Comparison of ENCODE assay signal across 18 cellular contexts in the genomic region with DNA sequence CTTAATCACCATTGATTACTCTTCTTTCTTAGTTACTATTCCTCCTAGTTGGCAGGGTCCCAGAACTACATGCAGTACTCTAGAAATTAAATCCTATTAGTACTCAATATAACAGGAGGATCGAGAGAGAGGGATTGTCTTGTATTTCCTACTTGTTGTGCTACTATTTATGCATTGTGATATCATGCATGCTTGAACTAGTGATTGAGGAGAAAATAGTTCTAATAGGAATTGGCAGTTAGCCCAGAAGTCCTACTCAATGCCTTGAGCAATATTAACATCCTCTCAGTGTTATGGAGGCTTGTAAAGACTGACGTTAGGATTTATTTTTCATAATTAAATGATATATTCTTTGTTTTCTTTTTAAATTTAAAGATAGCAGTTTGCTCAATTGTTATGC.
DNase-seq lines count a peak whose midpoint lies in the region; FAIRE-seq and TF ChIP-seq lines count a peak whose summit lies in the region.
"Had no signal": no experiment of that assay in that cellular context is flagged by ENCODE, and none has a peak within 500 bp of the region (broad histone marks: within the 10 kb centered on the region; RNA-seq: fewer than 3 reads in every experiment).

No MANE protein-coding gene starts in this region.

- no peak overlapping the region for H3K4me3 Mint-ChIP-seq in activated CD4-positive, alpha-beta T cell treated with anti-CD3 and anti-CD28 coated beads, Interleukin-2, amount 10 ng/mL, durations not matched to agents 24 days and 14 days
- H3K4me3 Mint-ChIP-seq: activated naive CD4-positive, alpha-beta T cell treated with anti-CD3 and anti-CD28 coated beads, Interleukin-2, amount 10 ng/mL, durations not matched to agents 7 days and 5 days; neural crest cell had no signal

- H3K4me3 ChIP-seq in colonic mucosa = no peak overlapping the region
- H3K4me3 ChIP-seq: dorsolateral prefrontal cortex, heart left ventricle, suprapubic skin had no signal

- DNase-seq in ELR (ENCODE audit: low read depth) (peak; percentile 43), NCI-H2029 treated with DMSO at 0.1 percent for 48 hours (lab: John Stamatoyannopoulos, UW) (peak; percentile 29), amniotic epithelial cell (ENCODE audit: low read depth) (peak; percentile 17), foreskin melanocyte (peak; percentile 65), RCC 7860 (ENCODE audit: low spot score) (no peak), colonic mucosa (no peak), H54 (ENCODE audit: insufficient read length, low spot score) (no peak)
- DNase-seq in activated CD4-positive, alpha-beta T cell treated with anti-CD3 and anti-CD28 coated beads, Interleukin-2, amount 10 ng/mL, durations not matched to agents 24 days and 14 days = no peak
- DNase-seq: activated naive CD4-positive, alpha-beta T cell treated with anti-CD3 and anti-CD28 coated beads, Interleukin-2, amount 10 ng/mL, durations not matched to agents 7 days and 5 days; C1 segment of cervical spinal cord; dorsolateral prefrontal cortex; heart left ventricle; KG1; NCI-H526; SHP77 treated with DMSO at 0.1 percent for 48 hours had no signal

- no peaks in the 10 kb centered on the region for H3K9me3 ChIP-seq in colonic mucosa
- H3K9me3 ChIP-seq: suprapubic skin had no signal

- no peak overlapping the region for H3K9ac ChIP-seq in colonic mucosa (ENCODE audit: low read depth in 2 of 2, low read length in 2 of 2)

- H3K4me1 Mint-ChIP-seq in activated CD4-positive, alpha-beta T cell treated with anti-CD3 and anti-CD28 coated beads, Interleukin-2, amount 10 ng/mL, durations not matched to agents 24 days and 14 days = no peaks in the 10 kb centered on the region
- H3K4me1 Mint-ChIP-seq: activated naive CD4-positive, alpha-beta T cell treated with anti-CD3 and anti-CD28 coated beads, Interleukin-2, amount 10 ng/mL, durations not matched to agents 7 days and 5 days; neural crest cell had no signal

- TF ChIP-seq POLR2A in H54 (IDR thresholded peaks at IDR 0.05; ENCODE audit: low read depth, low read length) = no peak

- intact Hi-C loops in activated CD4-positive, alpha-beta T cell treated with anti-CD3 and anti-CD28 coated beads, Interleukin-2, amount 10 ng/mL, durations not matched to agents 24 days and 14 days (cut with micrococcal nuclease) = no loop called here
- intact Hi-C loops in colonic mucosa (cut with DNase I) = no loop called here

- no peak overlapping the region for H3K27ac ChIP-seq in colonic mucosa
- H3K27ac ChIP-seq: dorsolateral prefrontal cortex, heart left ventricle, suprapubic skin had no signal

- no peaks in the 10 kb centered on the region for H3K27me3 ChIP-seq in colonic mucosa
- H3K27me3 ChIP-seq: dorsolateral prefrontal cortex, heart left ventricle, suprapubic skin had no signal

- peaks cover 6% of the 10 kb centered on the region for H3K9me3 Mint-ChIP-seq in activated CD4-positive, alpha-beta T cell treated with anti-CD3 and anti-CD28 coated beads, Interleukin-2, amount 10 ng/mL, durations not matched to agents 24 days and 14 days
- H3K9me3 Mint-ChIP-seq: activated naive CD4-positive, alpha-beta T cell treated with anti-CD3 and anti-CD28 coated beads, Interleukin-2, amount 10 ng/mL, durations not matched to agents 7 days and 5 days; neural crest cell had no signal

- TF ChIP-seq CTCF in colonic mucosa (IDR thresholded peaks at IDR 0.05) = no peak

- H3K27me3 Mint-ChIP-seq in activated CD4-positive, alpha-beta T cell treated with anti-CD3 and anti-CD28 coated beads, Interleukin-2, amount 10 ng/mL, durations not matched to agents 24 days and 14 days = no peaks in the 10 kb centered on the region
- H3K27me3 Mint-ChIP-seq: activated naive CD4-positive, alpha-beta T cell treated with anti-CD3 and anti-CD28 coated beads, Interleukin-2, amount 10 ng/mL, durations not matched to agents 7 days and 5 days had no signal

- no peaks in the 10 kb centered on the region for H3K36me3 Mint-ChIP-seq in activated CD4-positive, alpha-beta T cell treated with anti-CD3 and anti-CD28 coated beads, Interleukin-2, amount 10 ng/mL, durations not matched to agents 24 days and 14 days (ENCODE audit: low read depth)
- H3K36me3 Mint-ChIP-seq: activated naive CD4-positive, alpha-beta T cell treated with anti-CD3 and anti-CD28 coated beads, Interleukin-2, amount 10 ng/mL, durations not matched to agents 7 days and 5 days had no signal

- H3K4me1 ChIP-seq in colonic mucosa = no peaks in the 10 kb centered on the region
- H3K4me1 ChIP-seq: heart left ventricle, suprapubic skin had no signal

- H3K27ac Mint-ChIP-seq in activated CD4-positive, alpha-beta T cell treated with anti-CD3 and anti-CD28 coated beads, Interleukin-2, amount 10 ng/mL, durations not matched to agents 24 days and 14 days = no peak overlapping the region
- H3K27ac Mint-ChIP-seq: activated naive CD4-positive, alpha-beta T cell treated with anti-CD3 and anti-CD28 coated beads, Interleukin-2, amount 10 ng/mL, durations not matched to agents 7 days and 5 days had no signal

- no peak for FAIRE-seq in RCC 7860 (lab: Jason Lieb, UNC)
- no peak for FAIRE-seq in H54 (lab: Jason Lieb, UNC)
- FAIRE-seq: TTC549 had no signal

- no peaks in the 10 kb centered on the region for H3K36me3 ChIP-seq in colonic mucosa
- H3K36me3 ChIP-seq: heart left ventricle, suprapubic skin had no signal

Comparison
In these comparisons a context has a peak if more than half of its experiments do, and no peak if none do; other contexts are left out.
1. DNase-seq: peak in ELR (single experiment), NCI-H2029 treated with DMSO at 0.1 percent for 48 hours (single experiment), amniotic epithelial cell (single experiment) and foreskin melanocyte (single experiment); none in RCC 7860 (single experiment), activated CD4-positive, alpha-beta T cell treated with anti-CD3 and anti-CD28 coated beads, Interleukin-2, amount 10 ng/mL, durations not matched to agents 24 days and 14 days (single experiment), colonic mucosa (single experiment) and H54 (single experiment).